Comparison of ENCODE assay signal across 8 cellular contexts in the genomic region with DNA sequence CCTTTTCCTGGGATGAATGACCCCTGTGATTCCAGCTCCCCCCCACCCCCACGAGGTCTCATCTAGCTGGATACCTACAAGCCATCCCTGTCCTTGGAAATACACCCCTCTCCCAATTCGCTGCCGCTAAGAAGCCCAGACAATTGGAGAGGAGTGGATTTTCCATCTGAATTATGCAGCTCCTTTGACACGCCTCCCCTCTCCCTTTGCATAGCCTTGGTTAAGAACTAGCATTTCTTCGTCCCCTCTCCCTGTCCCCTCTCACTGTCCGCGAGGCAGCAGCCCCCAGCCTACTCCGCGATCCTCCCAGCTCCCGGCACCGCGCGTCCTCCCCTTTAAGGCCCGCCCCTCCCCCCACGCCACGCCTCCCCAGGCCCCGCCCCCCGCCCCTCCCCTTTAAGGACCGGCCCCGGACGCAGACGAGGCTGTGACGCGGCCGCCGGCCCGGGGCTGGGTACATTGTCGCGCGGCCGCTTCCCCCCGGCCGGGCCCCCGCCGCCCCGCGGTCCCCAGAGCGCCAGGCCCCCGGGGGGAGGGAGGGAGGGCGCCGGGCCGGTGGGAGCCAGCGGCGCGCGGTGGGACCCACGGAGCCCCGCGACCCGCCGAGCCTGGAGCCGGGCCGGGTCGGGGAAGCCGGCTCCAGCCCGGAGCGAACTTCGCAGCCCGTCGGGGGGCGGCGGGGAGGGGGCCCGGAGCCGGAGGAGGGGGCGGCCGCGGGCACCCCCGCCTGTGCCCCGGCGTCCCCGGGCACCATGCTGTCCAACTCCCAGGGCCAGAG. TPM values are rescaled to one million over a fixed set of nuclear protein-coding genes. Genes with fewer than 3 reads are reported as not detected.
DNase-seq lines count a peak whose midpoint lies in the region; ATAC-seq and TF ChIP-seq lines count a peak whose summit lies in the region.

A gene (plus strand): TSS at position 428 of the 778 bp plus-strand sequence. CDS start 325 bp downstream, at position 753.

- peaks cover 41% of the 10 kb centered on the region for H3K79me2 ChIP-seq in HCT116 (ENCODE audit: insufficient read depth, low read length)

- H3K4me2 ChIP-seq in HCT116 (ENCODE audit: low read length), result peak within 1 kb of the TSS; percentile 91

- intact Hi-C loops in HCT116 (cut with micrococcal nuclease), result no loop called here

- H3K9me3 ChIP-seq in HCT116 (ENCODE audit: control insufficient read depth in 1 of 2, insufficient read depth in 1 of 2, low read depth in 1 of 2, low read length in 2 of 2), result no peaks in the 10 kb centered on the region

- no peaks in the 10 kb centered on the region; the same call in 1 of the 2 replicates for H4K20me1 ChIP-seq in HCT116 (ENCODE audit: insufficient read depth)

- H3K27ac ChIP-seq in HCT116 (ENCODE audit: low read depth, low read length), result peak within 1 kb of the TSS; percentile 59

- no peak for TF ChIP-seq RAD21 in HCT116 (IDR thresholded peaks at IDR 0.05; ENCODE audit: low read depth)

- H3K27me3 ChIP-seq in HCT116 (ENCODE audit: insufficient read depth, low read length), result peaks cover 5% of the 10 kb centered on the region; the same call in 1 of the 2 replicates

- H3K9me2 ChIP-seq in HCT116 (ENCODE audit: insufficient read depth), result no peaks in the 10 kb centered on the region

- no peaks in the 10 kb centered on the region for H3K36me3 ChIP-seq in HCT116 (ENCODE audit: control insufficient read depth in 1 of 2, insufficient read depth in 2 of 2, low read length in 2 of 2)

- TF ChIP-seq POLR2A in HCT116 (IDR thresholded peaks at IDR 0.05; ENCODE audit: borderline replicate concordance, extremely low read depth, insufficient read depth, insufficient read length), result no peak

- TF ChIP-seq CTCF in HCT116 (IDR thresholded peaks at IDR 0.05 in 2 of 3, conservative IDR thresholded peaks at IDR 0.05 in 1 of 3; ENCODE audit: borderline replicate concordance in 1 of 3, insufficient read depth in 1 of 3, low read depth in 2 of 3, low read length in 2 of 3), result no peak

- RAD21 ChIA-PET in HCT116 (lab: Charles Lee; ENCODE audit: low non-redundant PET in 1 of 2, low total read pairs in 2 of 2, uncharacterized antibody in 2 of 2, unreplicated experiment in 2 of 2), result no interaction called here

- H2AFZ ChIP-seq in HCT116 (ENCODE audit: low read depth, low read length, poor library complexity, severe bottlenecking), result peak within 1 kb of the TSS; percentile 60

- BruUV-seq in HCT116 (replicated peaks; lab: Mats Ljungman, UMichigan), result no TSS peak

- peak within 1 kb of the TSS; percentile 85 for H3K9ac ChIP-seq in HCT116 (ENCODE audit: low read length)

- CTCF ChIA-PET in HCT116 (lab: Charles Lee), result interaction anchor here (1.3 kb wide), 1 partner anchor 54 kb away, joined by 3 read pairs; no protein-coding TSS in a partner anchor

- ATAC-seq in HCT116 (peak; percentile 81), HG03378 (IDR thresholded peaks at IDR 0.05; ENCODE audit: unreplicated experiment) (no peak)

- DNase-seq in ELR (ENCODE audit: low read depth), result peak; percentile 80
- peak; percentile 23 for DNase-seq in HCT116 (ENCODE audit: low read depth, low spot score)
- DNase-seq in NCI-H2171 (lab: John Stamatoyannopoulos, UW), result peak; percentile 64
- DNase-seq in activated CD4-positive, CD25-positive, alpha-beta regulatory T cell treated with anti-CD3 and anti-CD28 coated beads, Interleukin-2, amount 50 U/mL, for 72 hours, result peak; percentile 75
- DNase-seq in cerebellum (ENCODE audit: low spot score), result peak; percentile 97
- DNase-seq in kidney tubule cell (ENCODE audit: low spot score), result peak; percentile 69
- peak; percentile 65 to 66 for DNase-seq in stimulated activated CD4-positive, alpha-beta T cell treated with anti-CD3 and anti-CD28 coated beads, Interleukin-15, amount 100 ng/mL, for 48 hours (ENCODE audit: low read depth in 2 of 2)

- peaks cover 19 to 32% of the 10 kb centered on the region in 2 experiments for H3K4me1 ChIP-seq in HCT116 (ENCODE audit: control insufficient read depth in 1 of 2, insufficient read depth in 2 of 2, low read length in 2 of 2)

- peak within 1 kb of the TSS; percentile 57 to 92 for H3K4me3 ChIP-seq in HCT116 (replicated peaks in 1 of 2; ENCODE audit: low read depth in 1 of 2, low read length in 2 of 2)

- POLR2A ChIA-PET in HCT116 (lab: Charles Lee), result no interaction called here

TF ChIP-seq in HCT116, 20 proteins besides CTCF, POLR2A, EP300 and RAD21:
- TF ChIP-seq, protein P1, sequence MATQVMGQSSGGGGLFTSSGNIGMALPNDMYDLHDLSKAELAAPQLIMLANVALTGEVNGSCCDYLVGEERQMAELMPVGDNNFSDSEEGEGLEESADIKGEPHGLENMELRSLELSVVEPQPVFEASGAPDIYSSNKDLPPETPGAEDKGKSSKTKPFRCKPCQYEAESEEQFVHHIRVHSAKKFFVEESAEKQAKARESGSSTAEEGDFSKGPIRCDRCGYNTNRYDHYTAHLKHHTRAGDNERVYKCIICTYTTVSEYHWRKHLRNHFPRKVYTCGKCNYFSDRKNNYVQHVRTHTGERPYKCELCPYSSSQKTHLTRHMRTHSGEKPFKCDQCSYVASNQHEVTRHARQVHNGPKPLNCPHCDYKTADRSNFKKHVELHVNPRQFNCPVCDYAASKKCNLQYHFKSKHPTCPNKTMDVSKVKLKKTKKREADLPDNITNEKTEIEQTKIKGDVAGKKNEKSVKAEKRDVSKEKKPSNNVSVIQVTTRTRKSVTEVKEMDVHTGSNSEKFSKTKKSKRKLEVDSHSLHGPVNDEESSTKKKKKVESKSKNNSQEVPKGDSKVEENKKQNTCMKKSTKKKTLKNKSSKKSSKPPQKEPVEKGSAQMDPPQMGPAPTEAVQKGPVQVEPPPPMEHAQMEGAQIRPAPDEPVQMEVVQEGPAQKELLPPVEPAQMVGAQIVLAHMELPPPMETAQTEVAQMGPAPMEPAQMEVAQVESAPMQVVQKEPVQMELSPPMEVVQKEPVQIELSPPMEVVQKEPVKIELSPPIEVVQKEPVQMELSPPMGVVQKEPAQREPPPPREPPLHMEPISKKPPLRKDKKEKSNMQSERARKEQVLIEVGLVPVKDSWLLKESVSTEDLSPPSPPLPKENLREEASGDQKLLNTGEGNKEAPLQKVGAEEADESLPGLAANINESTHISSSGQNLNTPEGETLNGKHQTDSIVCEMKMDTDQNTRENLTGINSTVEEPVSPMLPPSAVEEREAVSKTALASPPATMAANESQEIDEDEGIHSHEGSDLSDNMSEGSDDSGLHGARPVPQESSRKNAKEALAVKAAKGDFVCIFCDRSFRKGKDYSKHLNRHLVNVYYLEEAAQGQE (IDR thresholded peaks at IDR 0.05; ENCODE audit: low read depth), result no peak
- TF ChIP-seq POLR2AphosphoS5 (IDR thresholded peaks at IDR 0.05; ENCODE audit: low read depth, low read length) (peak; percentile 38), YY1 (IDR thresholded peaks at IDR 0.05; ENCODE audit: extremely low read depth, insufficient replicate concordance, low read depth, low read length) (peak; percentile 10)
TF ChIP-seq in HCT116: peak in this region for 2.

RNA-seq across cellular contexts. Expression of the gene that starts here (rescaled TPM):
- total RNA-seq in HCT116 (2021; ENCODE audit: unreplicated experiment) (51.1 TPM), cerebellum (14.6 TPM)
- 37.4 and 38.3 TPM in 2 replicates for polyA plus RNA-seq in HCT116 (2012)

Comparison
In these comparisons a context has a peak if more than half of its experiments do, and no peak if none do; other contexts are left out.
1. DNase-seq: peak in every context shown above with its lines; median percentile 97 in cerebellum; 80 in ELR; 75 in activated CD4-positive, CD25-positive, alpha-beta regulatory T cell treated with anti-CD3 and anti-CD28 coated beads, Interleukin-2, amount 50 U/mL, for 72 hours; 69 in kidney tubule cell; 66 in stimulated activated CD4-positive, alpha-beta T cell treated with anti-CD3 and anti-CD28 coated beads, Interleukin-15, amount 100 ng/mL, for 48 hours; 64 in NCI-H2171; 23 in HCT116.